Comparison of ENCODE assay signal across 1 cellular context in genomic region chr11:17914957-17915356, GRCh38.
TF ChIP-seq lines count a peak whose summit lies in the region.

No MANE protein-coding gene starts in this region.

TF ChIP-seq in HepG2, 621 proteins besides CTCF, POLR2A, EP300 and RAD21 (continued from another document):
- TF ChIP-seq PATZ1 (CRISPR knock-in tag; IDR thresholded peaks at IDR 0.05) = no peak
